Comparison of ENCODE assay signal across 8 cellular contexts in genomic region chr17:19648475-19649406, GRCh38. TPM values are rescaled to one million over a fixed set of nuclear protein-coding genes. Genes with fewer than 3 reads are reported as not detected.
DNase-seq lines count a peak whose midpoint lies in the region; ATAC-seq lines count a peak whose summit lies in the region.

ALDH3A2 (plus strand) TSS chr17:19648751; CDS start chr17:19648972, 221 bp downstream.

- no peaks in the 10 kb centered on the region for H3K27me3 Mint-ChIP-seq in effector memory CD8-positive, alpha-beta T cell
- H3K27me3 Mint-ChIP-seq in memory B cell, result no peaks in the 10 kb centered on the region

- H3K27ac Mint-ChIP-seq in effector memory CD8-positive, alpha-beta T cell, result peak within 1 kb of the TSS; percentile 95 to 96
- peak within 1 kb of the TSS; percentile 79 for H3K27ac Mint-ChIP-seq in memory B cell

- ATAC-seq in GM21367 (IDR thresholded peaks at IDR 0.05; ENCODE audit: unreplicated experiment) (peak; percentile 90), memory B cell (ENCODE audit: low read depth) (peak; percentile 94)
- peak; percentile 94 for ATAC-seq in effector memory CD8-positive, alpha-beta T cell (replicated peaks)

- peaks cover 28% of the 10 kb centered on the region for H3K9me3 ChIP-seq in NT2/D1 (ENCODE audit: insufficient read depth, low read length)

- H3K9me3 Mint-ChIP-seq in effector memory CD8-positive, alpha-beta T cell, result no peaks in the 10 kb centered on the region
- H3K9me3 Mint-ChIP-seq in memory B cell, result no peaks in the 10 kb centered on the region

- H3K27me3 ChIP-seq in NT2/D1 (ENCODE audit: insufficient read depth, insufficient read length), result no peaks in the 10 kb centered on the region

- H3K4me1 Mint-ChIP-seq in effector memory CD8-positive, alpha-beta T cell (ENCODE audit: low read depth in 2 of 2), result peaks cover 27 to 34% of the 10 kb centered on the region in 2 donors
- H3K4me1 Mint-ChIP-seq in memory B cell, result peaks cover 19% of the 10 kb centered on the region

- in situ Hi-C loops in Caki2 (cut with HindIII; ENCODE audit: low pct_unique_long_range_greater_than_20kb, low sequenced_read_pairs), result no loop called here

- H3K9ac ChIP-seq in NT2/D1 (ENCODE audit: insufficient read length, low read depth), result peak within 1 kb of the TSS; percentile 96

- DNase-seq in Caki2 (ENCODE audit: low read depth) (peak; percentile 98), HT1080 (ENCODE audit: low read depth) (peak; percentile 94), NT2/D1 (ENCODE audit: low read depth, low spot score) (peak; percentile 66), memory B cell (ENCODE audit: low spot score in 2 of 2) (peak; percentile 82 to 85)
- DNase-seq in activated CD8-positive, alpha-beta memory T cell treated with anti-CD3 and anti-CD28 coated beads for 48 hours (ENCODE audit: low read depth in 2 of 3, low spot score in 2 of 3), result peak; percentile 80 to 89 (median 86)
- peak; percentile 89 to 92 (median 90) for DNase-seq in effector memory CD8-positive, alpha-beta T cell
- peak; percentile 85 for DNase-seq in stimulated activated CD8-positive, alpha-beta memory T cell treated with anti-CD3 and anti-CD28 coated beads, Interleukin-12 subunit alpha, Interleukin-12 subunit beta, amount 100 ng/mL, for 24 hours (ENCODE audit: extremely low read depth)

- peaks cover 2% of the 10 kb centered on the region for H3K4me1 ChIP-seq in NT2/D1 (ENCODE audit: insufficient read depth, insufficient read length)

- peak within 1 kb of the TSS; percentile 94 to 99 for H3K4me3 Mint-ChIP-seq in effector memory CD8-positive, alpha-beta T cell
- peak within 1 kb of the TSS; percentile 99 for H3K4me3 Mint-ChIP-seq in memory B cell

- peaks cover 26% of the 10 kb centered on the region for H3K36me3 Mint-ChIP-seq in effector memory CD8-positive, alpha-beta T cell (ENCODE audit: insufficient read depth)
- H3K36me3 Mint-ChIP-seq in memory B cell, result peaks cover 10% of the 10 kb centered on the region

- H3K4me3 ChIP-seq in NT2/D1 (ENCODE audit: insufficient read length, low read depth), result peak within 1 kb of the TSS; percentile 88

- peaks cover 19% of the 10 kb centered on the region for H3K36me3 ChIP-seq in NT2/D1 (ENCODE audit: insufficient read depth, insufficient read length, low read length)

RNA-seq across cellular contexts. Expression of gene ALDH3A2, which starts in this region (rescaled TPM):
- 114 and 124 TPM in 2 replicates for total RNA-seq in Caki2 (2014; rRNA removed; shearing (Covaris generic); ENCODE audit: low replicate concordance)
- 34.3 and 60.4 TPM in 2 replicates for total RNA-seq in HT1080 (2014; rRNA removed; shearing (Covaris generic))
- 26.6 and 27.1 TPM in 2 replicates for polyA plus RNA-seq in HT1080 (2015; cell fraction: cytosol; rRNA removed)
- 41.2 and 43.6 TPM in 2 replicates for polyA plus RNA-seq in HT1080 (2015; cell fraction: nucleus; rRNA removed)

Comparison
In these comparisons a context has a peak if more than half of its experiments do, and no peak if none do; other contexts are left out.
1. Peak in every context shown above with its lines: DNase-seq, ATAC-seq and H3K4me3 ChIP-seq.